17 cellular contexts compared by ENCODE assay signal in the genomic region with DNA sequence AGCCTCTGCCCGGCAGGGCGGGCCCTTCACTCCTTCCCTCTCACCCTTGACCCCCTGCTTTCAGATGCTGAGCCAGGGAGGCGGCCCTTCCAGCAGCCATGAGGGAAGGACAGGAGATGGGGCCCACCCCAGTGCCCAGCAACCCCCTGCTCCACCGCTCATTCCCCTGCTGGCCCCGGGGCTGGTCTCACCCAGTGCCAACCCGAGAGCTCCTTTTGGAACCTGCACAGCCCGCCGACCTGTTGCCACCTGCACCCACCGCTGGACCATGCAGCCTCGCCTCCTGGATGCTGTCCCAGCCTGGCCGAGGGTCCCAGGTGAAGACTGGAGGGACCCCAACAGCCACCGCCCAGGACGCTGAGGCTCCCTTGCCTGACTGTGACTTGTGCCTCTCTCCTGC. TPM values are rescaled to one million over a fixed set of nuclear protein-coding genes. Genes with fewer than 3 reads are reported as not detected.
DNase-seq lines count a peak whose midpoint lies in the region; ATAC-seq and TF ChIP-seq lines count a peak whose summit lies in the region.
"Had no signal": no experiment of that assay in that cellular context is flagged by ENCODE, and none has a peak within 500 bp of the region (broad histone marks: within the 10 kb centered on the region; RNA-seq: fewer than 3 reads in every experiment).

No MANE protein-coding gene starts in this region.

- no peaks in the 10 kb centered on the region for H3K27me3 ChIP-seq in ovary
- H3K27me3 ChIP-seq in heart left ventricle, result peaks cover 0 to 11% (median 6%) of the 10 kb centered on the region in 9 donors
- H3K27me3 ChIP-seq: BE2C had no signal

- TF ChIP-seq EP300 in ovary (IDR thresholded peaks at IDR 0.05), result no peak

- H3K36me3 Mint-ChIP-seq in activated T-cell treated with anti-CD3 and anti-CD28 coated beads, Interleukin-2, amount 50 U/mL, for 72 hours (ENCODE audit: insufficient read depth in 2 of 2), result peaks cover 5 to 9% of the 10 kb centered on the region in 2 donors

- H3K27me3 Mint-ChIP-seq in activated T-cell treated with anti-CD3 and anti-CD28 coated beads, Interleukin-2, amount 50 U/mL, for 72 hours (ENCODE audit: low read depth), result no peaks in the 10 kb centered on the region

- 79 to 84% (median 82%) methylated on average over 13 of the region's 13 CpGs for WGBS in ovary, 3 donors
- WGBS in heart left ventricle, 4 donors, result 77 to 90% (median 89%) methylated on average over 8 to 13 of the region's 13 CpGs

- ATAC-seq in activated T-cell treated with anti-CD3 and anti-CD28 coated beads, Interleukin-2, amount 50 U/mL, for 72 hours (replicated peaks in 1 of 2), result no peak
- ATAC-seq in esophagus mucosa (no peak), heart left ventricle (no peak), HG03039 (IDR thresholded peaks at IDR 0.05; ENCODE audit: unreplicated experiment) (no peak)

- TF ChIP-seq POLR2A in ovary (IDR thresholded peaks at IDR 0.05), result no peak
- TF ChIP-seq POLR2A in heart left ventricle (IDR thresholded peaks at IDR 0.05), result no peak

- intact Hi-C loops in ovary (cut with DNase I) (loop anchor here in 1 of 4 donors (10.0 kb wide), 1 partner anchor 106 kb away; a partner anchor contains a TSS), heart left ventricle (cut with DNase I) (loop anchor here in 7 of 10 donors (5.0 to 10.0 kb wide), 10 partner anchors 76 to 776 kb away; a partner anchor contains a TSS)

- H3K4me3 ChIP-seq in ovary, result no peak overlapping the region
- no peak overlapping the region for H3K4me3 ChIP-seq in heart left ventricle
- H3K4me3 ChIP-seq: GM23248 had no signal

- peak overlapping the region; percentile 8 for H3K27ac ChIP-seq in caudate nucleus (ENCODE audit: low read depth, low read length)
- no peak overlapping the region for H3K27ac ChIP-seq in ovary
- H3K27ac ChIP-seq in heart left ventricle, result no peak overlapping the region
- H3K27ac ChIP-seq: GM23248 had no signal

- no peaks in the 10 kb centered on the region for H3K36me3 ChIP-seq in ovary
- peaks cover 0 to 47% (median 27%) of the 10 kb centered on the region in 9 donors for H3K36me3 ChIP-seq in heart left ventricle

- peaks cover 39% of the 10 kb centered on the region for H3K4me1 Mint-ChIP-seq in activated T-cell treated with anti-CD3 and anti-CD28 coated beads, Interleukin-2, amount 50 U/mL, for 72 hours (ENCODE audit: low read depth)

- H3K9me3 Mint-ChIP-seq in activated T-cell treated with anti-CD3 and anti-CD28 coated beads, Interleukin-2, amount 50 U/mL, for 72 hours, result no peaks in the 10 kb centered on the region
- H3K9me3 Mint-ChIP-seq: CD4-positive, CD25-positive, alpha-beta regulatory T cell; CD8-positive, alpha-beta memory T cell; HFFc6 had no signal

- TF ChIP-seq CTCF in ovary (IDR thresholded peaks at IDR 0.05) (no peak), heart left ventricle (IDR thresholded peaks at IDR 0.05) (no peak)

- H3K4me3 Mint-ChIP-seq in activated T-cell treated with anti-CD3 and anti-CD28 coated beads, Interleukin-2, amount 50 U/mL, for 72 hours, result no peak overlapping the region
- H3K4me3 Mint-ChIP-seq: HFFc6 had no signal

- peak overlapping the region; percentile 54 for H3K27ac Mint-ChIP-seq in activated T-cell treated with anti-CD3 and anti-CD28 coated beads, Interleukin-2, amount 50 U/mL, for 72 hours

- H3K9me3 ChIP-seq in ovary (no peaks in the 10 kb centered on the region), heart left ventricle (no peaks in the 10 kb centered on the region)
- H3K9me3 ChIP-seq: BE2C had no signal

- DNase-seq in activated T-cell treated with anti-CD3 and anti-CD28 coated beads, Interleukin-2, amount 50 U/mL, for 72 hours, result no peak
- DNase-seq in activated T-cell treated with anti-CD3 and anti-CD28 coated beads, Interleukin-2, amount 50 U/mL, for 1 hour, result no peak
- DNase-seq in caudate nucleus (lab: John Stamatoyannopoulos, UW) (no peak), ovary (peak in 3 of 5 donors; percentile 31 to 59 (median 44)), NOMO-1 treated with dmso at 0.1 percent for 144 hours (lab: John Stamatoyannopoulos, UW; ENCODE audit: unreplicated experiment) (no peak), heart left ventricle (no peak)
- DNase-seq: 8988T; BE2C; C1 segment of cervical spinal cord; CD4-positive, CD25-positive, alpha-beta regulatory T cell; CD8-positive, alpha-beta memory T cell; COR-L47; GM23248; HCEC 1CT; HFFc6 had no signal

- H3K4me1 ChIP-seq in ovary (ENCODE audit: insufficient read depth) (peaks cover 9% of the 10 kb centered on the region), heart left ventricle (peaks cover 4 to 37% (median 26%) of the 10 kb centered on the region in 12 donors)

RNA-seq across cellular contexts. Expression of a gene that starts 3.4 kb away (rescaled TPM):
- total RNA-seq in activated T-cell treated with anti-CD3 and anti-CD28 coated beads, Interleukin-2, amount 50 U/mL, for 72 hours, result 10 to 100 TPM; 59.8 to 69.1 TPM
- total RNA-seq in ovary (10 to 100 TPM; 21.7 to 72.5 (median 26.7) TPM), esophagus mucosa (41.2 TPM), heart left ventricle (10 to 100 TPM; 11.6 to 46.7 (median 18.7) TPM)
- polyA plus RNA-seq in ovary (10 to 100 TPM in 1 of 2 donors, under 1 TPM in 1; 0.30 to 35.2 TPM), heart left ventricle (10 to 100 TPM; 23.8 to 56.4 TPM)

RNA-seq across cellular contexts. Expression of a gene that starts 7.0 kb away (rescaled TPM):
- total RNA-seq in activated T-cell treated with anti-CD3 and anti-CD28 coated beads, Interleukin-2, amount 50 U/mL, for 72 hours, result not detected
- total RNA-seq in ovary (not detected), esophagus mucosa (0.40 TPM), heart left ventricle (not detected)
- polyA plus RNA-seq in ovary (under 1 TPM in 1 of 2 donors, not detected in 1; 0.11 TPM), heart left ventricle (not detected)
- total RNA-seq: CD4-positive, CD25-positive, alpha-beta regulatory T cell; CD8-positive, alpha-beta memory T cell; GM23248; HFFc6 had no signal
- polyA plus RNA-seq: CD4-positive, CD25-positive, alpha-beta regulatory T cell; CD8-positive, alpha-beta memory T cell; GM23248 had no signal

RNA-seq across cellular contexts. Expression of a gene that starts 9.6 kb away (rescaled TPM):
- 100 to 1,000 TPM; 400 to 456 TPM for total RNA-seq in activated T-cell treated with anti-CD3 and anti-CD28 coated beads, Interleukin-2, amount 50 U/mL, for 72 hours
- total RNA-seq in ovary (100 to 1,000 TPM; 602 to 917 (median 855) TPM), esophagus mucosa (172 TPM), heart left ventricle (100 to 1,000 TPM; 149 to 425 (median 269) TPM)
- polyA plus RNA-seq in ovary (1,000 to 10,000 TPM in 1 of 2 donors, 100 to 1,000 TPM in 1; 610 to 1,254 TPM), heart left ventricle (100 to 1,000 TPM; 217 to 282 TPM)

RNA-seq across cellular contexts. Expression of a gene that starts 30.3 kb away (rescaled TPM):
- total RNA-seq in activated T-cell treated with anti-CD3 and anti-CD28 coated beads, Interleukin-2, amount 50 U/mL, for 72 hours, result 10 to 100 TPM; 72.3 to 75.4 TPM
- total RNA-seq in ovary (100 to 1,000 TPM in 5 of 7 donors, 10 to 100 TPM in 2; 44.9 to 261 (median 107) TPM), esophagus mucosa (99.3 TPM), heart left ventricle (100 to 1,000 TPM in 1 of 9 donors, 10 to 100 TPM in 8; 25.8 to 115 (median 60.5) TPM)
- polyA plus RNA-seq in ovary (10 to 100 TPM; 10.1 to 26.7 TPM), heart left ventricle (10 to 100 TPM; 31.5 to 33.6 TPM)

RNA-seq across cellular contexts. Expression of a gene that starts 37.2 kb away (rescaled TPM):
- total RNA-seq in activated T-cell treated with anti-CD3 and anti-CD28 coated beads, Interleukin-2, amount 50 U/mL, for 72 hours, result 100 to 1,000 TPM; 169 to 201 TPM
- total RNA-seq in ovary (100 to 1,000 TPM in 6 of 7 donors, 10 to 100 TPM in 1; 71.9 to 218 (median 148) TPM), esophagus mucosa (251 TPM), heart left ventricle (100 to 1,000 TPM; 201 to 584 (median 450) TPM)
- polyA plus RNA-seq in ovary (100 to 1,000 TPM in 1 of 2 donors, 1 to 10 TPM in 1; 1.3 to 110 TPM), heart left ventricle (1,000 to 10,000 TPM in 1 of 2 donors, 100 to 1,000 TPM in 1; 459 to 1,034 TPM)

Comparison
In these comparisons a context has a peak if more than half of its experiments do, and no peak if none do; other contexts are left out.
1. DNase-seq: peak in ovary (3 of 5); none in activated T-cell treated with anti-CD3 and anti-CD28 coated beads, Interleukin-2, amount 50 U/mL, for 72 hours (0 of 2), activated T-cell treated with anti-CD3 and anti-CD28 coated beads, Interleukin-2, amount 50 U/mL, for 1 hour (single experiment), caudate nucleus (0 of 61), NOMO-1 treated with dmso at 0.1 percent for 144 hours (single experiment) and heart left ventricle (0 of 5).